In genomic region chr20:48827880-48828733, GRCh38 we compare ENCODE assay signal across 8 cellular contexts. TPM values are rescaled to one million over a fixed set of nuclear protein-coding genes. Genes with fewer than 3 reads are reported as not detected.
DNase-seq lines count a peak whose midpoint lies in the region; ATAC-seq and TF ChIP-seq lines count a peak whose summit lies in the region.

TSS of gene PREX1 (minus strand) at chr20:48827999. CDS start at chr20:48827860, 139 bp downstream.

- H3K9me3 Mint-ChIP-seq in neural crest cell, result no peaks in the 10 kb centered on the region
- H3K9me3 Mint-ChIP-seq in stimulated activated naive CD8-positive, alpha-beta T cell treated with anti-CD3 and anti-CD28 coated beads, Interleukin-15, amount 100 ng/mL, for 72 hours, result peaks cover 0 to 3% of the 10 kb centered on the region in 2 donors

- H3K27me3 Mint-ChIP-seq in neural crest cell (ENCODE audit: low read depth), result no peaks in the 10 kb centered on the region
- no peaks in the 10 kb centered on the region for H3K27me3 Mint-ChIP-seq in stimulated activated naive CD8-positive, alpha-beta T cell treated with anti-CD3 and anti-CD28 coated beads, Interleukin-15, amount 100 ng/mL, for 72 hours

- TF ChIP-seq CTCF in fibroblast of villous mesenchyme (IDR thresholded peaks at IDR 0.05; ENCODE audit: insufficient read depth, low read depth, low read length) (no peak), neural crest cell (conservative IDR thresholded peaks at IDR 0.05) (no peak)

- H3K27ac Mint-ChIP-seq in neural crest cell (ENCODE audit: unreplicated experiment), result peak within 1 kb of the TSS; percentile 78
- peak within 1 kb of the TSS; percentile 96 to 98 for H3K27ac Mint-ChIP-seq in stimulated activated naive CD8-positive, alpha-beta T cell treated with anti-CD3 and anti-CD28 coated beads, Interleukin-15, amount 100 ng/mL, for 72 hours

- peak within 1 kb of the TSS; percentile 74 for H3K4me3 ChIP-seq in fibroblast of villous mesenchyme (ENCODE audit: low read depth, low read length)

- peaks cover 64% of the 10 kb centered on the region for H3K4me1 Mint-ChIP-seq in neural crest cell
- peaks cover 27% of the 10 kb centered on the region for H3K4me1 Mint-ChIP-seq in stimulated activated naive CD8-positive, alpha-beta T cell treated with anti-CD3 and anti-CD28 coated beads, Interleukin-15, amount 100 ng/mL, for 72 hours

- H3K36me3 Mint-ChIP-seq in neural crest cell (ENCODE audit: low read depth), result no peaks in the 10 kb centered on the region

- peak; percentile 65 for DNase-seq in AG20443 (ENCODE audit: low spot score)
- peak; percentile 71 for DNase-seq in RPMI7951 (ENCODE audit: low read depth)
- DNase-seq in activated T-helper 9 cell treated with anti-CD3 and anti-CD28 coated beads, Interleukin-2, amount 50 U/mL, for 16 hours (ENCODE audit: low read depth), result peak; percentile 77
- DNase-seq in fibroblast of villous mesenchyme (ENCODE audit: low read depth), result peak; percentile 82
- peak; percentile 74 for DNase-seq in neural crest cell (ENCODE audit: low read depth, low spot score)
- peak; percentile 88 for DNase-seq in stimulated activated naive CD8-positive, alpha-beta T cell treated with anti-CD3 and anti-CD28 coated beads, Interleukin-15, amount 100 ng/mL, for 72 hours

- peak within 1 kb of the TSS; percentile 99 for H3K4me3 Mint-ChIP-seq in neural crest cell
- H3K4me3 Mint-ChIP-seq in stimulated activated naive CD8-positive, alpha-beta T cell treated with anti-CD3 and anti-CD28 coated beads, Interleukin-15, amount 100 ng/mL, for 72 hours, result peak within 1 kb of the TSS; percentile 99

- peak; percentile 50 for ATAC-seq in GM19025 (IDR thresholded peaks at IDR 0.05; ENCODE audit: low read depth, unreplicated experiment)
- ATAC-seq in HG03432 (IDR thresholded peaks at IDR 0.05; ENCODE audit: unreplicated experiment), result peak; percentile 52
- peak; percentile 65 for ATAC-seq in stimulated activated naive CD8-positive, alpha-beta T cell treated with anti-CD3 and anti-CD28 coated beads, Interleukin-15, amount 100 ng/mL, for 72 hours

RNA-seq across cellular contexts. Expression of gene PREX1, which starts in this region (rescaled TPM):
- 1.2 and 1.3 TPM in 2 replicates for total RNA-seq in RPMI7951 (2014; rRNA removed; shearing (Covaris generic))
- total RNA-seq in fibroblast of villous mesenchyme (23.8 and 57.4 TPM in 2 replicates), neural crest cell (72.4 and 73.7 TPM in 2 replicates)

Comparison
In these comparisons a context has a peak if more than half of its experiments do, and no peak if none do; other contexts are left out.
1. Peak in every context shown above with its lines: DNase-seq, ATAC-seq and H3K4me3 ChIP-seq.
2. RNA of gene PREX1 (total RNA-seq): 72.4 to 73.7 TPM in neural crest cell and 23.8 to 57.4 TPM in fibroblast of villous mesenchyme; 1.2 to 1.3 TPM in RPMI7951; every median in the first group is over 10 times any median in the second.